1 cellular context compared by ENCODE assay signal in the genomic region with DNA sequence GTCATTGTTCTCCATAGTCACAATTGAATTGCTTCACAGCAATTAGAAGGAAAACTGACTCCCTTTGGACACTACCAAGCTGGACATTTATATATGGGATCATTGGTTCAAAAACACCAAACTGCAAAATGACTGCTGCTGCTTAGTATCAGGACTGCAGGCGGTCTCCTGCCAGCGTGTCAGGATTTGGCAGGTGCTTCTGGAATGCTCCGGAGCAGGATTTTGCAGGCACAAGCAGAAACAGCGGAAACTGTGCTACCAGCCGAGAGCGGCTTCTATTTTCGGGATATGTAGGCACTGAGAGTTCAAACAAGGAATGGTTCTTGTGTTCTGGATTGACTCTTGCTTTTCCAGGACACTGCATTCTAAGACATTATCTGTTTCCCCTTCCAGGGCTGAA.
TF ChIP-seq lines count a peak whose summit lies in the region.

No MANE protein-coding gene starts in this region.

TF ChIP-seq in K562, 482 proteins besides CTCF, POLR2A, EP300 and RAD21 (continued from another document):
- TF ChIP-seq, protein P1, sequence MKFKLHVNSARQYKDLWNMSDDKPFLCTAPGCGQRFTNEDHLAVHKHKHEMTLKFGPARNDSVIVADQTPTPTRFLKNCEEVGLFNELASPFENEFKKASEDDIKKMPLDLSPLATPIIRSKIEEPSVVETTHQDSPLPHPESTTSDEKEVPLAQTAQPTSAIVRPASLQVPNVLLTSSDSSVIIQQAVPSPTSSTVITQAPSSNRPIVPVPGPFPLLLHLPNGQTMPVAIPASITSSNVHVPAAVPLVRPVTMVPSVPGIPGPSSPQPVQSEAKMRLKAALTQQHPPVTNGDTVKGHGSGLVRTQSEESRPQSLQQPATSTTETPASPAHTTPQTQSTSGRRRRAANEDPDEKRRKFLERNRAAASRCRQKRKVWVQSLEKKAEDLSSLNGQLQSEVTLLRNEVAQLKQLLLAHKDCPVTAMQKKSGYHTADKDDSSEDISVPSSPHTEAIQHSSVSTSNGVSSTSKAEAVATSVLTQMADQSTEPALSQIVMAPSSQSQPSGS (CRISPR knock-in tag; IDR thresholded peaks at IDR 0.05) = no peak
- TF ChIP-seq CBFA2T2 (conservative IDR thresholded peaks at IDR 0.05) (no peak), ZZZ3 (IDR thresholded peaks at IDR 0.05) (no peak), TFAM (CRISPR knock-in tag; conservative IDR thresholded peaks at IDR 0.05) (no peak), SMARCC2 (IDR thresholded peaks at IDR 0.05; ENCODE audit: low read depth) (no peak), ZNF224 (CRISPR knock-in tag; IDR thresholded peaks at IDR 0.05) (no peak)
